Comparison of ENCODE assay signal across 22 cellular contexts in the genomic region with DNA sequence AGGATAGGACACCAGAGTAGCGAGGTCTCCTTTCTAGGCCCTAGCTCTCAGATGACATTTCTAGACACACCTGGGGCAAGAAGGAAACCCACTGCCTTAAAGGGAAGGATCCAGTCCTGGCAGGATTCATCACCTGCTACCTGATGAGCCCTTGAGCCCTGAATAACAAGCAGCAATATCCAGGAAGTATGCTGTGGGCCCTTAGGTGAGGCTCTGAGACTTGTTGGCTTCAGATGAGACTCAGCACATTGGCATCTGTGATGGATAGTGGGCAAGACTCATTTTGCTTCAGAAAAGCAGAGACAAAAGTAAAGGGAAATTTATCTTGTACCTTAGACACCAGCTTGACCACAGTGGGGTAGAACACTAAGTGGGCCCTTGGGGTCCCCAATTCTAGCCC.
"Had no signal": no experiment of that assay in that cellular context is flagged by ENCODE, and none has a peak within 500 bp of the region (broad histone marks: within the 10 kb centered on the region; RNA-seq: fewer than 3 reads in every experiment).

No MANE protein-coding gene starts in this region.

- DNase-seq: colonic mucosa; cortex of kidney; effector CD8-positive, alpha-beta T cell; foreskin melanocyte; gastrocnemius medialis; glutamatergic neuron; head of caudate nucleus; heart right ventricle; hippocampal formation; immature natural killer cell; islet precursor cell; kidney; kidney glomerular epithelial cell; left cardiac atrium; left lung; left ventricle myocardium superior; lower lobe of right lung; mesenchymal stem cell; midbrain; naive thymus-derived CD4-positive, alpha-beta T cell; natural killer cell had no signal

- H3K4me1 ChIP-seq: colonic mucosa, gastrocnemius medialis, left lung, lower lobe of right lung had no signal

- H3K27ac ChIP-seq: colonic mucosa, esophagus muscularis mucosa, gastrocnemius medialis, heart right ventricle, left lung, lower lobe of right lung had no signal

- ATAC-seq: gastrocnemius medialis; heart right ventricle; left cardiac atrium; left lung; left ventricle myocardium superior; naive thymus-derived CD4-positive, alpha-beta T cell; natural killer cell had no signal

- H3K27me3 ChIP-seq: colonic mucosa, esophagus muscularis mucosa, gastrocnemius medialis, heart right ventricle, left lung had no signal

- H3K9me3 ChIP-seq: colonic mucosa, gastrocnemius medialis, lower lobe of right lung had no signal

- H3K4me3 ChIP-seq: colonic mucosa, esophagus muscularis mucosa, gastrocnemius medialis, heart right ventricle, left lung, lower lobe of right lung had no signal

- H3K36me3 ChIP-seq: colonic mucosa, esophagus muscularis mucosa, gastrocnemius medialis, heart right ventricle, left lung, lower lobe of right lung had no signal
